In the genomic region with DNA sequence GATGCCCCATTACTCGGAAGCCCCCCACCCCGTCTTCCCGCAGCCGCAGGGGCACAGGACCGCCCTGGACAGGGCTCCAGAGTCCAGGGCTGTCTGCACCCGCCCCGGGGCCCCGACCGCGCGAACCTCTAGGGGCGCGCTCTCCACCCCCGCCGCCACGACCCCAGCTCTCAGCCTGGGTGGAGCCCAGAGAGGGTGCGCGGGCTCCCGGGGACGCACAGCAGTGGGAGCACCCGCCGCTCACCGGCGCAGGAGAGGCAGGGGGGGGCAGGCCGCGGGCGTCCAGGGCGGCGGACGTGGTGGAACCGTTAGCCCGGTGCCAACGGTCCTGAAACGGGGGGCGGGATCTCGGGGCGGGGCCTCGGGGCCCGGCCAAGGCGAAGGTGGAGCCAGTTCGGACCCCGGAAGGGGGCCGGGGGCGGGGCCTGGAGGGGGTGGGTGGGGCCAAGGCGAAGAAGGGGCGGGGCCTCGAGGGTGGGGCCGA, we compare ENCODE assay signal across 8 cellular contexts. TPM values are rescaled to one million over a fixed set of nuclear protein-coding genes. Genes with fewer than 3 reads are reported as not detected.
DNase-seq lines count a peak whose midpoint lies in the region; ATAC-seq, FAIRE-seq and TF ChIP-seq lines count a peak whose summit lies in the region.

A gene with protein sequence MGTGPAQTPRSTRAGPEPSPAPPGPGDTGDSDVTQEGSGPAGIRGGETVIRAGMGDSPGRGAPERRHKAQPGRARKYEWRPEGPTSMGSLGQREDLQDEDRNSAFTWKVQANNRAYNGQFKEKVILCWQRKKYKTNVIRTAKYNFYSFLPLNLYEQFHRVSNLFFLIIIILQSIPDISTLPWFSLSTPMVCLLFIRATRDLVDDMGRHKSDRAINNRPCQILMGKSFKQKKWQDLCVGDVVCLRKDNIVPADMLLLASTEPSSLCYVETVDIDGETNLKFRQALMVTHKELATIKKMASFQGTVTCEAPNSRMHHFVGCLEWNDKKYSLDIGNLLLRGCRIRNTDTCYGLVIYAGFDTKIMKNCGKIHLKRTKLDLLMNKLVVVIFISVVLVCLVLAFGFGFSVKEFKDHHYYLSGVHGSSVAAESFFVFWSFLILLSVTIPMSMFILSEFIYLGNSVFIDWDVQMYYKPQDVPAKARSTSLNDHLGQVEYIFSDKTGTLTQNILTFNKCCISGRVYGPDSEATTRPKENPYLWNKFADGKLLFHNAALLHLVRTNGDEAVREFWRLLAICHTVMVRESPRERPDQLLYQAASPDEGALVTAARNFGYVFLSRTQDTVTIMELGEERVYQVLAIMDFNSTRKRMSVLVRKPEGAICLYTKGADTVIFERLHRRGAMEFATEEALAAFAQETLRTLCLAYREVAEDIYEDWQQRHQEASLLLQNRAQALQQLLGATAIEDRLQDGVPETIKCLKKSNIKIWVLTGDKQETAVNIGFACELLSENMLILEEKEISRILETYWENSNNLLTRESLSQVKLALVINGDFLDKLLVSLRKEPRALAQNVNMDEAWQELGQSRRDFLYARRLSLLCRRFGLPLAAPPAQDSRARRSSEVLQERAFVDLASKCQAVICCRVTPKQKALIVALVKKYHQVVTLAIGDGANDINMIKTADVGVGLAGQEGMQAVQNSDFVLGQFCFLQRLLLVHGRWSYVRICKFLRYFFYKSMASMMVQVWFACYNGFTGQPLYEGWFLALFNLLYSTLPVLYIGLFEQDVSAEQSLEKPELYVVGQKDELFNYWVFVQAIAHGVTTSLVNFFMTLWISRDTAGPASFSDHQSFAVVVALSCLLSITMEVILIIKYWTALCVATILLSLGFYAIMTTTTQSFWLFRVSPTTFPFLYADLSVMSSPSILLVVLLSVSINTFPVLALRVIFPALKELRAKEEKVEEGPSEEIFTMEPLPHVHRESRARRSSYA (N-terminal part only) (minus strand): TSS at position 335 of the 484 bp plus-strand sequence. CDS start 540 bp downstream, outside the sequence.

- no peak; the same call in 1 of the 2 replicates for TF ChIP-seq CTCF in WI38 (IDR thresholded peaks at IDR 0.05; ENCODE audit: low read depth, low read length)

- H3K4me3 ChIP-seq in WI38 (ENCODE audit: low read depth, low read length), result peak within 1 kb of the TSS; percentile 65
- peak within 1 kb of the TSS; percentile 25 to 54 (median 45) for H3K4me3 ChIP-seq in skin epidermis

- peak within 1 kb of the TSS in 20 of 21 experiments; percentile 5 to 78 (median 60) for H3K27ac ChIP-seq in skin epidermis

- FAIRE-seq in frontal cortex (lab: Jason Lieb, UNC), result no peak

- peak; percentile 57 for DNase-seq in activated T-cell treated with anti-CD3 and anti-CD28 coated beads for 1 hour (ENCODE audit: low read depth)
- no peak for DNase-seq in activated T-cell treated with anti-CD3 and anti-CD28 coated beads, Interleukin-2, amount 50 U/mL, for 1 hour
- peak; percentile 88 to 98 for DNase-seq in frontal cortex (ENCODE audit: low spot score in 2 of 2)
- DNase-seq in occipital lobe (lab: John Stamatoyannopoulos, UW), result no peak
- DNase-seq in NCI-H69 (lab: John Stamatoyannopoulos, UW), result no peak

- peak; percentile 9 for ATAC-seq in HG03060 (IDR thresholded peaks at IDR 0.05; ENCODE audit: low read depth, unreplicated experiment)

RNA-seq across cellular contexts. Expression of the gene that starts here (rescaled TPM):
- total RNA-seq in frontal cortex (not detected), occipital lobe (under 0.01 TPM)

Comparison
In these comparisons a context has a peak if more than half of its experiments do, and no peak if none do; other contexts are left out.
1. Peak in DNase-seq in frontal cortex; RNA of the gene not detected or under 1 TPM.